In the genomic region with DNA sequence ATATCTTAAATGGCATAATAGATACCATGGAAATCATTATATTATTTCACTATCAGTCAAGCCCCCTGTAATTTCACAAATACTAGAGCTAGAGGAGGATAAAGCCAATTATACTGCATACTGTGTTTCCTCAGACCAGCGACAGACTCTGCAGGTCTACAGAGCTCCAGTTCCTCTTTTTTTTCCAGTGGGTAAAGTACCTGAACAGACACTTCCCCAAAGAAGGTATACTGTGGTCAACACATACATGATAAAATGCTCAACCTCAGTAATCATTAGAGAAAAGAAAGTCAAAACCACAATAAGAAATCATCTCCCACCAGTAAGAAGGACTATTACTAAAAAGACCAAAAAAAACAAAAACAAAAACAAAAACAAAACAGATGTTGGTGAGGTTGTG, we compare ENCODE assay signal across 14 cellular contexts. TPM values are rescaled to one million over a fixed set of nuclear protein-coding genes. Genes with fewer than 3 reads are reported as not detected.
DNase-seq lines count a peak whose midpoint lies in the region; ATAC-seq, FAIRE-seq and TF ChIP-seq lines count a peak whose summit lies in the region.
"Had no signal": no experiment of that assay in that cellular context is flagged by ENCODE, and none has a peak within 500 bp of the region (broad histone marks: within the 10 kb centered on the region; RNA-seq: fewer than 3 reads in every experiment).

No MANE protein-coding gene starts in this region.

- TF ChIP-seq EP300 in GM12878 (IDR thresholded peaks at IDR 0.05; ENCODE audit: borderline replicate concordance in 1 of 2, control insufficient read depth in 1 of 2, low read depth in 2 of 2, low read length in 2 of 2) (peak in 1 of 2 experiments; percentile 42; a peak in 1 of 4 replicates), tibial nerve (IDR thresholded peaks at IDR 0.05) (no peak)

- no peak overlapping the region for H3K4me3 Mint-ChIP-seq in effector memory CD8-positive, alpha-beta T cell
- H3K4me3 Mint-ChIP-seq: IgD-negative memory B cell had no signal

- POLR2A ChIA-PET in GM12878 (lab: Charles Lee) (no interaction called here), RWPE1 (lab: Yijun Ruan, JAX; ENCODE audit: low non-redundant PET) (no interaction called here)

- H3K4me2 ChIP-seq in GM12878 (ENCODE audit: control insufficient read depth, insufficient read depth) = no peak overlapping the region

- SMC1A ChIA-PET in GM12878 (lab: Charles Lee; ENCODE audit: uncharacterized antibody, unreplicated experiment) = no interaction called here

- WGBS in GM12878 (ENCODE audit: insufficient coverage, insufficient replicate concordance, low lambda C conversion rate, missing lambda C conversion rate) = 0% methylated on average over 1 of the region's 1 CpG
- 57 to 68% methylated on average over 1 of the region's 1 CpG for WGBS in tibial nerve, 2 donors

- H3K27ac ChIP-seq in GM12878 (ENCODE audit: control insufficient read depth, insufficient read depth) (no peak overlapping the region), tibial nerve (no peak overlapping the region), RWPE1 (no peak overlapping the region)
- H3K27ac ChIP-seq: C4-2B had no signal

- no peaks in the 10 kb centered on the region for H3K36me3 Mint-ChIP-seq in effector memory CD8-positive, alpha-beta T cell (ENCODE audit: insufficient read depth)
- H3K36me3 Mint-ChIP-seq: IgD-negative memory B cell had no signal

- H4K20me1 ChIP-seq in GM12878 (ENCODE audit: control insufficient read depth, insufficient read depth) = no peaks in the 10 kb centered on the region

- peak; percentile 56 for FAIRE-seq in GM12878 (lab: Jason Lieb, UNC)

- H3K4me1 ChIP-seq in GM12878 (ENCODE audit: control insufficient read depth, insufficient read depth, low read length) (no peaks in the 10 kb centered on the region), tibial nerve (no peaks in the 10 kb centered on the region)

- H3K9ac ChIP-seq in GM12878 (ENCODE audit: control insufficient read depth, insufficient read depth, low read length) = no peak overlapping the region

- H3K27ac Mint-ChIP-seq in effector memory CD8-positive, alpha-beta T cell = no peak overlapping the region
- H3K27ac Mint-ChIP-seq: IgD-negative memory B cell had no signal

- H2AFZ ChIP-seq in GM12878 (ENCODE audit: control insufficient read depth, low read depth, low read length) = no peak overlapping the region

- no peaks in the 10 kb centered on the region for H3K4me1 Mint-ChIP-seq in effector memory CD8-positive, alpha-beta T cell (ENCODE audit: low read depth in 2 of 2)

- H3K9me3 ChIP-seq in GM12878 (replicated peaks; ENCODE audit: control insufficient read depth, insufficient read depth, low read length) (no peaks in the 10 kb centered on the region), tibial nerve (no peaks in the 10 kb centered on the region)

- H3K4me3 ChIP-seq in GM12878 (no peak overlapping the region), tibial nerve (no peak overlapping the region)
- H3K4me3 ChIP-seq: lung had no signal

- BruUV-seq in GM12878 (replicated peaks; lab: Mats Ljungman, UMichigan) = no TSS peak

- no peaks in the 10 kb centered on the region for H3K79me2 ChIP-seq in GM12878 (ENCODE audit: control insufficient read depth, insufficient read depth, low read length)

- no peak for TF ChIP-seq RAD21 in GM12878 (IDR thresholded peaks at IDR 0.05; ENCODE audit: insufficient read depth, low read depth, low read length)

- peaks cover 3 to 19% of the 10 kb centered on the region in 2 donors for H3K9me3 Mint-ChIP-seq in effector memory CD8-positive, alpha-beta T cell

- H3K27me3 Mint-ChIP-seq in effector memory CD8-positive, alpha-beta T cell = no peaks in the 10 kb centered on the region
- H3K27me3 Mint-ChIP-seq: IgD-negative memory B cell had no signal

- H3K27me3 ChIP-seq in GM12878 (replicated peaks in 1 of 2; ENCODE audit: control insufficient read depth in 2 of 2, insufficient read depth in 2 of 2, low read length in 1 of 2) = no peaks in the 10 kb centered on the region
- no peaks in the 10 kb centered on the region for H3K27me3 ChIP-seq in tibial nerve

- ATAC-seq in GM18907 (IDR thresholded peaks at IDR 0.05; ENCODE audit: unreplicated experiment) (peak; percentile 92), GM21717 (IDR thresholded peaks at IDR 0.05; ENCODE audit: unreplicated experiment) (peak; percentile 92), HG03103 (IDR thresholded peaks at IDR 0.05; ENCODE audit: low read depth, unreplicated experiment) (peak; percentile 97), GM12878 (peak; percentile 79)
- no peak for ATAC-seq in effector memory CD8-positive, alpha-beta T cell (replicated peaks)
- ATAC-seq: SK-N-SH treated with all-trans-retinoic acid at 6 μM for 48 hours had no signal

- H3K36me3 ChIP-seq in GM12878 (ENCODE audit: control insufficient read depth in 2 of 2, insufficient read depth in 2 of 2, low read length in 1 of 2) = no peaks in the 10 kb centered on the region
- peaks cover 0 to 32% (median 0%) of the 10 kb centered on the region in 3 donors for H3K36me3 ChIP-seq in tibial nerve

- RAD21 ChIA-PET in GM12878 (lab: Charles Lee; ENCODE audit: unreplicated experiment) = no interaction called here

- DNase-seq in GM12878 (ENCODE audit: low read depth, low spot score) (no peak), tibial nerve (ENCODE audit: low spot score in 2 of 2) (no peak), RWPE1 (ENCODE audit: low spot score) (no peak), NCI-H2107 treated with DMSO at 0.1 percent for 48 hours (lab: John Stamatoyannopoulos, UW; ENCODE audit: unreplicated experiment) (no peak)
- no peak for DNase-seq in effector memory CD8-positive, alpha-beta T cell
- DNase-seq: activated CD4-positive, CD25-positive, alpha-beta regulatory T cell; NCI-H1694 had no signal

- TF ChIP-seq POLR2A in GM12878 (IDR thresholded peaks at IDR 0.05; ENCODE audit: low read depth, low read length) = no peak
- TF ChIP-seq POLR2A in tibial nerve (IDR thresholded peaks at IDR 0.05) = no peak

- CTCF ChIA-PET in GM12878 (lab: Yijun Ruan, JAX) = no interaction called here
- CTCF ChIA-PET in RWPE1 (lab: Yijun Ruan, JAX) = no interaction called here

- intact Hi-C loops in GM12878 (cut with micrococcal nuclease; ENCODE audit: unreplicated experiment) = no loop called here

- in situ Hi-C loops in GM12878 (cut with MboI) = no loop called here

- TF ChIP-seq CTCF in GM12878 (IDR thresholded peaks at IDR 0.05 in 2 of 3, conservative IDR thresholded peaks at IDR 0.05 in 1 of 3; ENCODE audit: control insufficient read depth in 2 of 3, extremely low read depth in 1 of 3, insufficient read depth in 1 of 3, low read depth in 3 of 3, low read length in 3 of 3) (no peak), tibial nerve (IDR thresholded peaks at IDR 0.05) (no peak), RWPE1 (conservative IDR thresholded peaks at IDR 0.05; ENCODE audit: low read depth) (no peak)

TF ChIP-seq in GM12878, 131 proteins besides CTCF, POLR2A, EP300 and RAD21 (continues in another document):
- TF ChIP-seq SPI1 (IDR thresholded peaks at IDR 0.05; ENCODE audit: borderline replicate concordance, insufficient read depth, low read depth, low read length) = peak; percentile 93
- peak; percentile 53; a peak in 3 of 4 replicates for TF ChIP-seq IKZF2 (IDR thresholded peaks at IDR 0.05)
- TF ChIP-seq, protein P1, sequence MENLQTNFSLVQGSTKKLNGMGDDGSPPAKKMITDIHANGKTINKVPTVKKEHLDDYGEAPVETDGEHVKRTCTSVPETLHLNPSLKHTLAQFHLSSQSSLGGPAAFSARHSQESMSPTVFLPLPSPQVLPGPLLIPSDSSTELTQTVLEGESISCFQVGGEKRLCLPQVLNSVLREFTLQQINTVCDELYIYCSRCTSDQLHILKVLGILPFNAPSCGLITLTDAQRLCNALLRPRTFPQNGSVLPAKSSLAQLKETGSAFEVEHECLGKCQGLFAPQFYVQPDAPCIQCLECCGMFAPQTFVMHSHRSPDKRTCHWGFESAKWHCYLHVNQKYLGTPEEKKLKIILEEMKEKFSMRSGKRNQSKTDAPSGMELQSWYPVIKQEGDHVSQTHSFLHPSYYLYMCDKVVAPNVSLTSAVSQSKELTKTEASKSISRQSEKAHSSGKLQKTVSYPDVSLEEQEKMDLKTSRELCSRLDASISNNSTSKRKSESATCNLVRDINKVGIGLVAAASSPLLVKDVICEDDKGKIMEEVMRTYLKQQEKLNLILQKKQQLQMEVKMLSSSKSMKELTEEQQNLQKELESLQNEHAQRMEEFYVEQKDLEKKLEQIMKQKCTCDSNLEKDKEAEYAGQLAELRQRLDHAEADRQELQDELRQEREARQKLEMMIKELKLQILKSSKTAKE (IDR thresholded peaks at IDR 0.05; ENCODE audit: low read depth, poor library complexity, severe bottlenecking) = peak; percentile 38
- 0 out of 2 replicates have a peak, but pooled peaks have one; percentile 14 for TF ChIP-seq ATF7 (IDR thresholded peaks at IDR 0.05; ENCODE audit: low read depth)
- TF ChIP-seq TCF12 (IDR thresholded peaks at IDR 0.05; ENCODE audit: low read depth, low read length) = no peak

RNA-seq across cellular contexts. Expression of gene SCN7A, which starts 44.6 kb away (rescaled TPM):
- not detected in 2 replicates for total RNA-seq in GM12878 (2013; cell fraction: nucleolus; rRNA removed)
- not detected in 2 replicates for total RNA-seq in GM12878 (2014; rRNA removed)
- total RNA-seq in GM12878 (2014; rRNA removed; fragmentation: Illumina TruSeq; extraction: Trizol) = not detected in 2 replicates
- 0.05 TPM in 1 of 2 replicates, not detected in the other for total RNA-seq in GM12878 (2021)
- polyA plus RNA-seq in GM12878 (2011; ENCODE audit: low read depth) = not detected
- not detected in 2 replicates for polyA plus RNA-seq in GM12878 (2011; rRNA removed)
- not detected in 2 replicates for polyA plus RNA-seq in GM12878 (2011; cell fraction: cytosol; rRNA removed)
- polyA plus RNA-seq in GM12878 (2011; cell fraction: nucleus; rRNA removed) = not detected in 2 replicates
- polyA plus RNA-seq in GM12878 (2012) = not detected in 2 replicates
- not detected in 2 replicates for polyA plus RNA-seq in GM12878 (2014; fragmentation: Illumina TruSeq; extraction: Trizol)
- polyA plus RNA-seq in GM12878 (2014; fragmentation: Nextera tagmentation; extraction: Ambion mirVana) = not detected
- polyA plus RNA-seq in GM12878 (2014; rRNA removed) = not detected in 2 replicates
- polyA plus RNA-seq in GM12878 (2016; fragmentation: Nextera tagmentation; extraction: Ambion mirVana) = not detected
- not detected in 2 replicates for polyA minus RNA-seq in GM12878 (2011; rRNA and poly(A)+ RNA removed)
- polyA minus RNA-seq in GM12878 (2011; cell fraction: cytosol; rRNA and poly(A)+ RNA removed) = not detected in 2 replicates
- polyA minus RNA-seq in GM12878 (2011; cell fraction: nucleus; rRNA and poly(A)+ RNA removed) = not detected in 2 replicates
- total RNA-seq in tibial nerve = 100 to 1,000 TPM; 128 to 263 (median 149) TPM
- polyA plus RNA-seq: IgD-negative memory B cell had no signal

Comparison
In these comparisons a context has a peak if more than half of its experiments do, and no peak if none do; other contexts are left out.
1. RNA of gene SCN7A, which starts 44.6 kb away (total RNA-seq): 128 to 263 TPM in tibial nerve; 0.05 TPM in GM12878; every median in the first group is over 100 times any median in the second.